7 cellular contexts compared by ENCODE assay signal in the genomic region with DNA sequence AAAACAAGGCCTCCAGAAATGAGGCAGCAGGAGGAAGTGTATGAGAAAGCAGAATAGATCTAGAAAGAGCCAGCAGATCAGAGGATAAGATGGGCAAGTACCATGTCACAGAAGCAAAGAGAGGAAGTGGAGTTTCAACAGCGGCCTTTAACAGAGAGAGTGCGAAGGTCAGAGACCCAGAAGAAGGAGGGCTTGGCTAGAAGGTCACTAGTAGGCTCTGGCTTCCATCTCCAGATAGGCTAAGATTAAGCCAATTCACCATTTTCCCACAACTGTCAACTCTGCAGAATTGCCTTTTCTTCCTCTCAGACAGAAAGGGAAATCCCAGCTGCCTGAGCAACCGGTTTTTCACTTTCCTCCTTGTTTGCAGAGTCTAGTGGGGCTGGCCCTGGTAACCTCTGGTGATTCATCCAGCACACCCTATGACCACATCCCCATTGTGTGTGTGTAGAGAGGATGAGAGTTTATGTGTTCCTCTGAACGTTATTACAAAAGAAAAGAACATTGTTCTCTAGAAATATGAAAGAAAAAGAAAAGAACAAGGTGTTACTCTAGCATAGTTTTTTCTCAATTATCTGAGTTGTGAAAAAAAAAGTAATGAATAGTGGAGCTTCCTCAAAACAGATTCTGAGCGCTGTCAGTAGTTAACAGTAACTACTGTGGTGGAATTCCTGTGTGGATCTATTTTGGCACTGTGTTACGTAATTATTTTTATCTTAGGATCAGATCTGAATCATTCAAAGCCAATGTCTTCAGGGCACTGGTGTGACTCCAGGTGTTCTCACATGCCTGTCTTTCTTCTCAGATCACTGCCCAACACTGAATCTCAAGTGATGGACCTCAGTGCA.
DNase-seq lines count a peak whose midpoint lies in the region; ATAC-seq and TF ChIP-seq lines count a peak whose summit lies in the region.

No MANE protein-coding gene starts in this region.

- peak overlapping the region; percentile 78 for H3K27ac ChIP-seq in PC-9

- TF ChIP-seq CTCF in PC-9 (conservative IDR thresholded peaks at IDR 0.05), result no peak

- H3K27me3 ChIP-seq in PC-9 (ENCODE audit: insufficient read depth, low read depth) (no peaks in the 10 kb centered on the region), skeletal muscle satellite cell (ENCODE audit: control insufficient read depth, insufficient read depth, low read length) (no peaks in the 10 kb centered on the region)

- intact Hi-C loops in PC-9 (cut with micrococcal nuclease; ENCODE audit: unreplicated experiment), result loop anchor here (1.0 to 5.0 kb wide), 8 partner anchors 10 to 221 kb away; partner anchors contain the start of gene ARRDC3
- intact Hi-C loops in activated naive CD4-positive, alpha-beta T cell treated with anti-CD3 and anti-CD28 coated beads for 36 hours (cut with micrococcal nuclease), result loop anchor here (1.0 to 10.0 kb wide), 12 partner anchors 8 to 758 kb away; partner anchors contain the start of genes ARRDC3 and CETN3
- intact Hi-C loops in left ventricle myocardium superior (cut with micrococcal nuclease), result no loop called here

- DNase-seq in PC-9 (peak; percentile 83 to 97), left ventricle myocardium superior (peak; percentile 41), NCI-H446 (lab: John Stamatoyannopoulos, UW) (no peak)
- peak; percentile 89 for DNase-seq in activated naive CD4-positive, alpha-beta T cell treated with anti-CD3 and anti-CD28 coated beads for 36 hours

- no peaks in the 10 kb centered on the region for H3K27me3 Mint-ChIP-seq in activated naive CD4-positive, alpha-beta T cell treated with anti-CD3 and anti-CD28 coated beads for 36 hours (ENCODE audit: low read depth)

- peak overlapping the region; percentile 32; the same call in 1 of the 2 replicates for H3K4me3 ChIP-seq in PC-9
- peak overlapping the region; percentile 14 for H3K4me3 ChIP-seq in skeletal muscle satellite cell (ENCODE audit: low read length)

- H3K36me3 Mint-ChIP-seq in activated naive CD4-positive, alpha-beta T cell treated with anti-CD3 and anti-CD28 coated beads for 36 hours (ENCODE audit: low read depth), result no peaks in the 10 kb centered on the region

- POLR2A ChIA-PET in PC-9 (lab: Charles Lee; ENCODE audit: unreplicated experiment), result interaction anchor here (0.6 kb wide), 1 partner anchor 55 kb away, joined by 5 read pairs; no protein-coding TSS in a partner anchor

- no peak overlapping the region for H2AFZ ChIP-seq in PC-9

- H3K36me3 ChIP-seq in PC-9 (ENCODE audit: low read depth) (no peaks in the 10 kb centered on the region), skeletal muscle satellite cell (ENCODE audit: insufficient read depth, low read length) (no peaks in the 10 kb centered on the region)

- peak; percentile 98 for ATAC-seq in GM18868 (IDR thresholded peaks at IDR 0.05; ENCODE audit: unreplicated experiment)
- ATAC-seq in HG03025 (IDR thresholded peaks at IDR 0.05; ENCODE audit: low FRiP score, unreplicated experiment), result peak; percentile 97
- ATAC-seq in left ventricle myocardium superior, result peak; percentile 95

- CTCF ChIA-PET in PC-9 (lab: Charles Lee), result no interaction called here
- CTCF ChIA-PET in activated naive CD4-positive, alpha-beta T cell treated with anti-CD3 and anti-CD28 coated beads for 36 hours (lab: Charles Lee), result interaction anchor here (0.6 to 0.9 kb wide), 2 partner anchors 94 to 301 kb away, joined by 3 to 4 read pairs; no protein-coding TSS in a partner anchor

- peak overlapping the region; percentile 15 for H3K9ac ChIP-seq in skeletal muscle satellite cell (ENCODE audit: low read depth, low read length)

- H3K9me3 Mint-ChIP-seq in activated naive CD4-positive, alpha-beta T cell treated with anti-CD3 and anti-CD28 coated beads for 36 hours, result no peaks in the 10 kb centered on the region

- H3K9me2 ChIP-seq in PC-9 (ENCODE audit: insufficient read depth), result no peaks in the 10 kb centered on the region

- H3K79me2 ChIP-seq in PC-9 (ENCODE audit: low read depth), result no peaks in the 10 kb centered on the region

- no peak overlapping the region for H3K4me3 Mint-ChIP-seq in activated naive CD4-positive, alpha-beta T cell treated with anti-CD3 and anti-CD28 coated beads for 36 hours

- peak overlapping the region; percentile 75 for H3K4me2 ChIP-seq in PC-9
- H3K4me2 ChIP-seq in skeletal muscle satellite cell (ENCODE audit: low read length), result peak overlapping the region; percentile 54

- no TSS peak for BruUV-seq in PC-9 (replicated peaks; lab: Mats Ljungman, UMichigan)

- no peaks in the 10 kb centered on the region for H4K20me1 ChIP-seq in PC-9 (ENCODE audit: insufficient read depth)

- peaks cover 60% of the 10 kb centered on the region for H3K4me1 ChIP-seq in PC-9 (replicated peaks; ENCODE audit: insufficient read depth)
- H3K4me1 ChIP-seq in skeletal muscle satellite cell (ENCODE audit: control insufficient read depth, insufficient read depth, low read length), result peaks cover 31% of the 10 kb centered on the region

- H3K4me1 Mint-ChIP-seq in activated naive CD4-positive, alpha-beta T cell treated with anti-CD3 and anti-CD28 coated beads for 36 hours (ENCODE audit: low read depth), result peaks cover 22% of the 10 kb centered on the region

- peaks cover 36% of the 10 kb centered on the region for H3F3A ChIP-seq in PC-9 (ENCODE audit: insufficient read depth, low read depth)

- H3K27ac Mint-ChIP-seq in activated naive CD4-positive, alpha-beta T cell treated with anti-CD3 and anti-CD28 coated beads for 36 hours, result peak overlapping the region; percentile 65

- H3K9me3 ChIP-seq in PC-9 (ENCODE audit: insufficient read depth, low read depth), result peaks cover 6% of the 10 kb centered on the region; the same call in 1 of the 2 replicates
- H3K9me3 ChIP-seq in skeletal muscle satellite cell (replicated peaks; ENCODE audit: low read length), result no peaks in the 10 kb centered on the region

Comparison
In these comparisons a context has a peak if more than half of its experiments do, and no peak if none do; other contexts are left out.
1. DNase-seq: peak in PC-9 (2 of 2), activated naive CD4-positive, alpha-beta T cell treated with anti-CD3 and anti-CD28 coated beads for 36 hours (single experiment) and left ventricle myocardium superior (single experiment); none in NCI-H446 (0 of 2).
2. Peak in every context shown above with its lines, with median percentiles within 50 percentile points of each other: ATAC-seq.